ENCODE assay signal across 8 cellular contexts in genomic region chr3:128879125-128879969, GRCh38. TPM values are rescaled to one million over a fixed set of nuclear protein-coding genes. Genes with fewer than 3 reads are reported as not detected.
DNase-seq lines count a peak whose midpoint lies in the region; ATAC-seq and TF ChIP-seq lines count a peak whose summit lies in the region.

TSS of gene ACAD9 (plus strand) at chr3:128879620. CDS start at chr3:128879692, 72 bp downstream.

- H3K9me2 ChIP-seq in SU-DHL-6 (replicated peaks; ENCODE audit: insufficient read depth, low read length): no peaks in the 10 kb centered on the region

- H3K36me3 Mint-ChIP-seq in activated naive CD8-positive, alpha-beta T cell treated with anti-CD3 and anti-CD28 coated beads, Interleukin-2, amount 10 ng/mL, durations not matched to agents 7 days and 5 days: peaks cover 17% of the 10 kb centered on the region
- H3K36me3 Mint-ChIP-seq in osteocyte (ENCODE audit: unreplicated experiment): peaks cover 6% of the 10 kb centered on the region

- H3K27me3 Mint-ChIP-seq in activated naive CD8-positive, alpha-beta T cell treated with anti-CD3 and anti-CD28 coated beads, Interleukin-2, amount 10 ng/mL, durations not matched to agents 7 days and 5 days: no peaks in the 10 kb centered on the region
- H3K27me3 Mint-ChIP-seq in osteocyte (ENCODE audit: unreplicated experiment): peaks cover 6% of the 10 kb centered on the region

- H3K4me2 ChIP-seq in SU-DHL-6 (ENCODE audit: low read depth, low read length, poor library complexity, severe bottlenecking): peak within 1 kb of the TSS; percentile 89

- peaks cover 58% of the 10 kb centered on the region for H3K79me2 ChIP-seq in SU-DHL-6 (ENCODE audit: insufficient read depth, low read length)

- H3K4me3 Mint-ChIP-seq in activated naive CD8-positive, alpha-beta T cell treated with anti-CD3 and anti-CD28 coated beads, Interleukin-2, amount 10 ng/mL, durations not matched to agents 7 days and 5 days: peak within 1 kb of the TSS; percentile 96
- H3K4me3 Mint-ChIP-seq in osteocyte (ENCODE audit: unreplicated experiment): peak within 1 kb of the TSS; percentile 87

- H3K27ac ChIP-seq in SU-DHL-6 (ENCODE audit: low read depth, low read length) (peak within 1 kb of the TSS; percentile 56), thymus (ENCODE audit: low read depth) (peak within 1 kb of the TSS; percentile 94)

- under 1% methylated on average over 65 of the region's 65 CpGs for WGBS in thymus

- peak within 1 kb of the TSS; percentile 72 for H2AFZ ChIP-seq in SU-DHL-6 (ENCODE audit: low read depth, low read length, severe bottlenecking)

- no peaks in the 10 kb centered on the region for H3K36me3 ChIP-seq in SU-DHL-6 (ENCODE audit: low read length)
- H3K36me3 ChIP-seq in thymus (ENCODE audit: control insufficient read depth, insufficient read depth): peaks cover 7% of the 10 kb centered on the region

- no peaks in the 10 kb centered on the region for H3K9me3 Mint-ChIP-seq in activated naive CD8-positive, alpha-beta T cell treated with anti-CD3 and anti-CD28 coated beads, Interleukin-2, amount 10 ng/mL, durations not matched to agents 7 days and 5 days
- no peaks in the 10 kb centered on the region for H3K9me3 Mint-ChIP-seq in osteocyte (ENCODE audit: unreplicated experiment)

- H3K27ac Mint-ChIP-seq in activated naive CD8-positive, alpha-beta T cell treated with anti-CD3 and anti-CD28 coated beads, Interleukin-2, amount 10 ng/mL, durations not matched to agents 7 days and 5 days: peak within 1 kb of the TSS; percentile 92
- peak within 1 kb of the TSS; percentile 96 for H3K27ac Mint-ChIP-seq in osteocyte (ENCODE audit: unreplicated experiment)

- H3K4me1 ChIP-seq in thymus (ENCODE audit: control insufficient read depth, insufficient read depth, low read length): peaks cover 21% of the 10 kb centered on the region

- DNase-seq in NCI-H128 (lab: John Stamatoyannopoulos, UW; ENCODE audit: unreplicated experiment): peak; percentile 97
- DNase-seq in activated naive CD8-positive, alpha-beta T cell treated with anti-CD3 and anti-CD28 coated beads, Interleukin-2, amount 10 ng/mL, durations not matched to agents 7 days and 5 days: peak; percentile 99
- DNase-seq in head of caudate nucleus: peak; percentile 90 to 99 (median 97)
- DNase-seq in osteocyte (ENCODE audit: extremely low spot score, unreplicated experiment): peak; percentile 100

- intact Hi-C loops in head of caudate nucleus (cut with DNase I): loop anchor here (2.0 kb wide), 1 partner anchor 153 kb away; the partner anchor contains the start of gene RAB7A

- H3K4me1 Mint-ChIP-seq in activated naive CD8-positive, alpha-beta T cell treated with anti-CD3 and anti-CD28 coated beads, Interleukin-2, amount 10 ng/mL, durations not matched to agents 7 days and 5 days: peaks cover 46% of the 10 kb centered on the region
- peaks cover 44% of the 10 kb centered on the region for H3K4me1 Mint-ChIP-seq in osteocyte (ENCODE audit: unreplicated experiment)

- no peaks in the 10 kb centered on the region for H3K27me3 ChIP-seq in SU-DHL-6 (ENCODE audit: low read length)
- H3K27me3 ChIP-seq in thymus (ENCODE audit: control insufficient read depth, insufficient read depth): no peaks in the 10 kb centered on the region

- peak within 1 kb of the TSS; percentile 82 for H3K9ac ChIP-seq in SU-DHL-6 (ENCODE audit: low read length)

- peak; percentile 96 for ATAC-seq in HG02678 (IDR thresholded peaks at IDR 0.05; ENCODE audit: unreplicated experiment)
- ATAC-seq in activated naive CD8-positive, alpha-beta T cell treated with anti-CD3 and anti-CD28 coated beads, Interleukin-2, amount 10 ng/mL, durations not matched to agents 7 days and 5 days (ENCODE audit: low read depth): peak; percentile 94

- POLR2A ChIA-PET in activated naive CD8-positive, alpha-beta T cell treated with anti-CD3 and anti-CD28 coated beads, Interleukin-2, amount 10 ng/mL, durations not matched to agents 7 days and 5 days (lab: Charles Lee): interaction anchor here (0.6 to 5.2 kb wide), 19 partner anchors 10 to 437 kb away, joined by 3 to 36 read pairs (median 4); partner anchors contain the start of gene RPN1

- TF ChIP-seq CTCF in SU-DHL-6 (IDR thresholded peaks at IDR 0.05; ENCODE audit: insufficient read depth, low read length, poor library complexity, severe bottlenecking) (no peak), osteocyte (IDR thresholded peaks at IDR 0.05) (no peak)

- H4K20me1 ChIP-seq in SU-DHL-6 (ENCODE audit: low read depth, low read length): no peaks in the 10 kb centered on the region; the same call in 1 of the 2 replicates

- H3K9me3 ChIP-seq in SU-DHL-6 (ENCODE audit: insufficient read depth, low read length) (no peaks in the 10 kb centered on the region), thymus (ENCODE audit: control insufficient read depth) (no peaks in the 10 kb centered on the region)

- peaks cover 9% of the 10 kb centered on the region; the same call in 1 of the 2 replicates for H3F3A ChIP-seq in SU-DHL-6 (ENCODE audit: insufficient read depth)

- H3K4me3 ChIP-seq in SU-DHL-6 (ENCODE audit: insufficient read depth, low read length, poor library complexity, severe bottlenecking) (peak within 1 kb of the TSS; percentile 85), thymus (ENCODE audit: low read length) (peak within 1 kb of the TSS; percentile 69)

- peak; percentile 91 for TF ChIP-seq POLR2A in GM10847 (IDR thresholded peaks at IDR 0.05; ENCODE audit: extremely low read depth, insufficient read length)

RNA-seq across cellular contexts. Expression of gene ACAD9, which starts in this region (rescaled TPM):
- 10 to 100 TPM; 55.9 to 63.5 TPM for total RNA-seq in activated naive CD8-positive, alpha-beta T cell treated with anti-CD3 and anti-CD28 coated beads, Interleukin-2, amount 10 ng/mL, durations not matched to agents 7 days and 5 days
- 45.4 and 50.8 TPM in 2 replicates for total RNA-seq in osteocyte
- 25.4 TPM for polyA plus RNA-seq in thymus

Comparison
In these comparisons a context has a peak if more than half of its experiments do, and no peak if none do; other contexts are left out.
1. Peak in every context shown above with its lines: DNase-seq, ATAC-seq, H3K4me3 ChIP-seq and H3K27ac ChIP-seq.